In genomic region chr22:33138333-33138732, GRCh38 we compare ENCODE assay signal across 1 cellular context.
DNase-seq lines count a peak whose midpoint lies in the region; ATAC-seq, FAIRE-seq and TF ChIP-seq lines count a peak whose summit lies in the region.
"Not testable (repeated sequence)": the region's sequence is repeated elsewhere in the genome, so short reads cannot be mapped to it uniquely, and the experiment has no call there.

No MANE protein-coding gene starts in this region.

- DNase-seq in HepG2 (ENCODE audit: low spot score) = peak; percentile 25

- intact Hi-C loops in HepG2 (cut with micrococcal nuclease; ENCODE audit: unreplicated experiment) = not testable (repeated sequence)

- H3K27ac ChIP-seq in HepG2 (ENCODE audit: extremely low read length, insufficient read depth, low read length) = not testable (repeated sequence)

- not testable (repeated sequence) for TF ChIP-seq EP300 in HepG2 (IDR thresholded peaks at IDR 0.05; ENCODE audit: low read depth in 2 of 2, low read length in 2 of 2); HepG2 (CRISPR knock-in tag; IDR thresholded peaks at IDR 0.05; ENCODE audit: borderline replicate concordance)

- H3K4me1 ChIP-seq in HepG2 (ENCODE audit: insufficient read depth, low read length) = not testable (repeated sequence)

- H3K9me3 ChIP-seq in HepG2 (ENCODE audit: low read length) = not testable (repeated sequence)

- not testable (repeated sequence) for H3K27me3 ChIP-seq in HepG2 (ENCODE audit: control insufficient read depth in 1 of 2, insufficient read depth in 2 of 2, low read length in 2 of 2)

- TF ChIP-seq CTCF in HepG2 (CRISPR knock-in tag; IDR thresholded peaks at IDR 0.05) = not testable (repeated sequence)

- 0% methylated on average over 2 of the region's 5 CpGs for WGBS in HepG2 (ENCODE audit: low lambda C conversion rate)

- in situ Hi-C loops in HepG2 (cut with HindIII; ENCODE audit: extremely low pct_ligation_motif_present, low pct_unique_long_range_greater_than_20kb) = not testable (repeated sequence)

- H3K4me2 ChIP-seq in HepG2 (ENCODE audit: low read depth, low read length) = 0 out of 2 replicates have a peak overlapping the region, but pooled peaks have one; percentile 9

- not testable (repeated sequence) for BruUV-seq in HepG2 (replicated peaks; lab: Mats Ljungman, UMichigan)

- not testable (repeated sequence) for H3K36me3 ChIP-seq in HepG2 (replicated peaks in 1 of 2; ENCODE audit: control insufficient read depth in 1 of 2, insufficient read depth in 2 of 2, low read length in 2 of 2)

- not testable (repeated sequence) for H3K79me2 ChIP-seq in HepG2 (ENCODE audit: insufficient read depth, low read length)

- H2AFZ ChIP-seq in HepG2 (ENCODE audit: low read length) = not testable (repeated sequence)

- H4K20me1 ChIP-seq in HepG2 (ENCODE audit: insufficient read depth, low read length) = not testable (repeated sequence)

- FAIRE-seq in HepG2 (lab: Jason Lieb, UNC) = not testable (repeated sequence)

- POLR2A ChIA-PET in HepG2 (lab: Yijun Ruan, JAX) = not testable (repeated sequence)

- not testable (repeated sequence) for TF ChIP-seq POLR2A in HepG2 (IDR thresholded peaks at IDR 0.05; ENCODE audit: insufficient read depth in 1 of 2, low read depth in 2 of 2, low read length in 2 of 2)

- not testable (repeated sequence) for H3K4me3 ChIP-seq in HepG2 (replicated peaks in 1 of 3; ENCODE audit: insufficient read depth in 1 of 3, low read depth in 2 of 3, low read length in 3 of 3)

- not testable (repeated sequence) for TF ChIP-seq RAD21 in HepG2 (CRISPR knock-in tag; IDR thresholded peaks at IDR 0.05)

- not testable (repeated sequence) for ATAC-seq in HepG2

- not testable (repeated sequence) for H3K9ac ChIP-seq in HepG2 (ENCODE audit: insufficient read depth, low read depth, low read length)

- CTCF ChIA-PET in HepG2 (lab: Yijun Ruan, JAX; ENCODE audit: low intra/inter-chr PET ratio, low total read pairs) = not testable (repeated sequence)

TF ChIP-seq in HepG2, 621 proteins besides CTCF, POLR2A, EP300 and RAD21:
- peak; percentile 85 for TF ChIP-seq ZNF770 (CRISPR knock-in tag; IDR thresholded peaks at IDR 0.05)
- TF ChIP-seq GFI1 (CRISPR knock-in tag; IDR thresholded peaks at IDR 0.05; ENCODE audit: borderline replicate concordance) = peak; percentile 66
